Comparison of ENCODE assay signal across 8 cellular contexts in the genomic region with DNA sequence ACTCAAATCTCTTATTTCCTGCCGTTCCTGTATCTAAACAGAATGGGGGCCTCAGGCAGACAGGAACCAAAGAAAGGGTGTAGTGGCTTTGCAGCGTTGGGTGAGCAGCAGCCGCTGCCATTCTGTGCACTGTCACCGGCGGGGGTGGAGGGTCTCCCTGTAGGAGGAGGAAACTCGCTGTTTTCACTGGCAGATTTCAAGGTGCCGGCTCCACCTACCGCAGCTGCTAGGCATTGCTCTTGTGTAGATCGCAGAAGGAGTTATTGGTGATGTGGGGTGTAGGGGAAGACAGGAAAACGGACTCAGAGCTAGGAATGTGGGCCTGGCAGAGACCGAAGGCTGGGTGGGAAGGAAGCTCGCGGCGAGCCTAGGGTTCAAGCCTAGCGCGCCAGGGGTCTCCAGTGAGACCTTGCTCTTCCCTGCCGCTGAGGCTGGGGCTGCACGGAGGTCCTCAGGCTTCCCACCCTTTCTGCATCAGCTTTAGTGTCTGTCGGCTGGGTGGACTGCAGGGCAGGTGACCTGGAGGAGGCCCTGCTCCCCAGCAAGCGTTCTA. TPM values are rescaled to one million over a fixed set of nuclear protein-coding genes. Genes with fewer than 3 reads are reported as not detected.
DNase-seq lines count a peak whose midpoint lies in the region; ATAC-seq lines count a peak whose summit lies in the region.

No MANE protein-coding gene starts in this region.

- H4K20me1 ChIP-seq in Karpas-422 (ENCODE audit: insufficient read depth, low read depth, low read length) = no peaks in the 10 kb centered on the region

- DNase-seq in DMS53 treated with DMSO at 0.1 percent for 48 hours (lab: John Stamatoyannopoulos, UW; ENCODE audit: unreplicated experiment) = peak; percentile 50
- peak; percentile 80 for DNase-seq in Karpas-422
- DNase-seq in SHP77 treated with DMSO at 0.1 percent for 48 hours (lab: John Stamatoyannopoulos, UW) = peak; percentile 69
- DNase-seq in activated naive CD4-positive, alpha-beta T cell (lab: John Stamatoyannopoulos, UW) = peak; percentile 20 to 67 (median 35)
- DNase-seq in globus pallidus (ENCODE audit: low spot score) = peak; percentile 42
- peak; percentile 71 for DNase-seq in occipital lobe (lab: John Stamatoyannopoulos, UW)

- no peaks in the 10 kb centered on the region for H3K27me3 ChIP-seq in Karpas-422 (ENCODE audit: low read length)
- no peaks in the 10 kb centered on the region for H3K27me3 ChIP-seq in subcutaneous abdominal adipose tissue (ENCODE audit: control insufficient read depth in 5 of 5, insufficient read depth in 4 of 5, low read length in 5 of 5)

- H3K4me1 ChIP-seq in Karpas-422 (ENCODE audit: low read length) (peaks cover 6% of the 10 kb centered on the region; the same call in 1 of the 2 replicates), subcutaneous abdominal adipose tissue (ENCODE audit: control insufficient read depth in 5 of 5, insufficient read depth in 5 of 5, low read length in 5 of 5) (peaks cover 2 to 20% (median 14%) of the 10 kb centered on the region in 5 donors)

- peak overlapping the region; percentile 42; the same call in 1 of the 2 replicates for H2AFZ ChIP-seq in Karpas-422 (ENCODE audit: low read length)

- H3K9me3 ChIP-seq in Karpas-422 (ENCODE audit: low read length) = no peaks in the 10 kb centered on the region
- no peaks in the 10 kb centered on the region for H3K9me3 ChIP-seq in subcutaneous abdominal adipose tissue (ENCODE audit: control insufficient read depth in 5 of 5, low read length in 5 of 5)

- no peaks in the 10 kb centered on the region for H3K36me3 ChIP-seq in Karpas-422 (ENCODE audit: insufficient read depth, low read length)
- H3K36me3 ChIP-seq in subcutaneous abdominal adipose tissue (ENCODE audit: control insufficient read depth in 5 of 5, insufficient read depth in 5 of 5, low read length in 5 of 5) = peaks cover 0 to 2% (median 0%) of the 10 kb centered on the region in 5 donors

- ATAC-seq in GM21737 (IDR thresholded peaks at IDR 0.05; ENCODE audit: unreplicated experiment) = no peak

- H3K79me2 ChIP-seq in Karpas-422 (ENCODE audit: low read length) = no peaks in the 10 kb centered on the region

- peak overlapping the region; percentile 41 for H3K4me2 ChIP-seq in Karpas-422 (ENCODE audit: low read depth, low read length, poor library complexity, severe bottlenecking)

- H3K27ac ChIP-seq in Karpas-422 (ENCODE audit: low read length) (no peak overlapping the region), subcutaneous abdominal adipose tissue (ENCODE audit: low read depth, low read length) (no peak overlapping the region)

- H3K9ac ChIP-seq in Karpas-422 (ENCODE audit: low read length) (no peak overlapping the region), subcutaneous abdominal adipose tissue (ENCODE audit: low read length in 5 of 5) (peak overlapping the region in 4 of 5 donors; percentile 9 to 60 (median 46))

- H3K4me3 ChIP-seq in Karpas-422 (ENCODE audit: low read length) (0 out of 2 replicates have a peak overlapping the region, but pooled peaks have one; percentile 15), subcutaneous abdominal adipose tissue (ENCODE audit: low read depth in 1 of 5, low read length in 5 of 5) (peak overlapping the region; percentile 54 to 57 (median 56))

- no peaks in the 10 kb centered on the region for H3K9me2 ChIP-seq in Karpas-422 (replicated peaks; ENCODE audit: insufficient read depth, low read length)

RNA-seq across cellular contexts. Expression of a gene that starts 20.8 kb away (rescaled TPM):
- 310 and 335 TPM in 2 replicates for total RNA-seq in Karpas-422 (2014; rRNA removed; shearing (Covaris generic); ENCODE audit: low replicate concordance)
- 154 TPM for total RNA-seq in occipital lobe
